ENCODE assay signal across 1 cellular context in the genomic region with DNA sequence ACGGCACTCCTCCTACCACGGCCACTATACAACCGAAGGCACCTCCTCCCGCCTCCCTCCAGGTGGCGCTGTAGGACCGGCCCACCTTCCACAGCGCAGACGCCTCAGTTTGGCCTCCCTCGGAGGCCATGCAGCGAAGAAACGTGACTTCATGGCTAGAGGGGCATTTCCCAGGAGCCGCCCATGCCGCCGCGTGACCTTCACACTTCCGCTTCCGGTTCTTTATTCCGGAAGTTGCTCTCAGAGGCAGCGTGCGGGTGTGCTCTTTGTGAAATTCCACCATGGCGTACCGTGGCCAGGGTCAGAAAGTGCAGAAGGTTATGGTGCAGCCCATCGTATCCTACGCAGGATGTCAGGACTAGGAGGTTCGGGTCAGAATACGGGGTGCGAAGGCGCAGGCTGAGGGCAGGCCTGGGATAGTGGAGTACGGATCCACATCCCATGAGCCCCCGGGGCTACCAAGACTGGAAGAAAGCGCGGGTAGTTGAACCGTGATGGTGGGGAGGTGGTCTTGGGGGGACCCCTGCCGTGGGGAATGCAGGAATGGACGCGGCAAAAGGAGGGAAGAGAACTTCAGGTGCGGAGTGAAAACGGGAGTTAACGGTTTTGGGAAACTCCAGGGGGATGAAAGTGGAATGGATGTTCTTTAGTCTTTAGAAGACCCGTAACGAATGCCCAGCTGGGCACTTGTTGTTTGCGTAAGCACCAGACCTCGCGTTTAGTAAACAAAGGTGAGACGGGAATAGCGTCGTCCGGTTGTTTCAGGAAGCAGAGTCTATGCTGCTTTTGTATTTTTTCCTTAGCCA.
A peak's percentile ranks its signal among the peaks of the same experiment; 100 is the strongest.
TF ChIP-seq lines count a peak whose summit lies in the region.

Gene SNRPE, plus strand, starts transcription at position 221 of the 806 bp plus-strand sequence. Its CDS starts 61 bp downstream, at position 282.

TF ChIP-seq in HepG2, 621 proteins besides CTCF, POLR2A, EP300 and RAD21 (continued from another document and continues in another):
- TF ChIP-seq ZBTB40 (IDR thresholded peaks at IDR 0.05), result peak; percentile 96
- peak; percentile 92 for TF ChIP-seq ZBTB40 (CRISPR knock-in tag; IDR thresholded peaks at IDR 0.05)
- peak; percentile 94 for TF ChIP-seq SRY (CRISPR knock-in tag; IDR thresholded peaks at IDR 0.05)
- TF ChIP-seq REXO4 (CRISPR knock-in tag; IDR thresholded peaks at IDR 0.05; ENCODE audit: borderline replicate concordance), result no peak
- TF ChIP-seq ZNF644 (CRISPR knock-in tag; IDR thresholded peaks at IDR 0.05; ENCODE audit: low read depth), result no peak
- no peak for TF ChIP-seq ZFAT (CRISPR knock-in tag; conservative IDR thresholded peaks at IDR 0.05)
- peak; percentile 61; the same call in 1 of the 2 replicates for TF ChIP-seq ZNF670 (CRISPR knock-in tag; IDR thresholded peaks at IDR 0.05; ENCODE audit: borderline replicate concordance)
- TF ChIP-seq SRSF1 (optimal IDR thresholded peaks at IDR 0.05; ENCODE audit: low read depth, low read length), result no peak
- TF ChIP-seq MXD1 (CRISPR knock-in tag; IDR thresholded peaks at IDR 0.05), result peak; percentile 92
- no peak for TF ChIP-seq ZNF546 (CRISPR knock-in tag; conservative IDR thresholded peaks at IDR 0.05)
- TF ChIP-seq, protein P1, sequence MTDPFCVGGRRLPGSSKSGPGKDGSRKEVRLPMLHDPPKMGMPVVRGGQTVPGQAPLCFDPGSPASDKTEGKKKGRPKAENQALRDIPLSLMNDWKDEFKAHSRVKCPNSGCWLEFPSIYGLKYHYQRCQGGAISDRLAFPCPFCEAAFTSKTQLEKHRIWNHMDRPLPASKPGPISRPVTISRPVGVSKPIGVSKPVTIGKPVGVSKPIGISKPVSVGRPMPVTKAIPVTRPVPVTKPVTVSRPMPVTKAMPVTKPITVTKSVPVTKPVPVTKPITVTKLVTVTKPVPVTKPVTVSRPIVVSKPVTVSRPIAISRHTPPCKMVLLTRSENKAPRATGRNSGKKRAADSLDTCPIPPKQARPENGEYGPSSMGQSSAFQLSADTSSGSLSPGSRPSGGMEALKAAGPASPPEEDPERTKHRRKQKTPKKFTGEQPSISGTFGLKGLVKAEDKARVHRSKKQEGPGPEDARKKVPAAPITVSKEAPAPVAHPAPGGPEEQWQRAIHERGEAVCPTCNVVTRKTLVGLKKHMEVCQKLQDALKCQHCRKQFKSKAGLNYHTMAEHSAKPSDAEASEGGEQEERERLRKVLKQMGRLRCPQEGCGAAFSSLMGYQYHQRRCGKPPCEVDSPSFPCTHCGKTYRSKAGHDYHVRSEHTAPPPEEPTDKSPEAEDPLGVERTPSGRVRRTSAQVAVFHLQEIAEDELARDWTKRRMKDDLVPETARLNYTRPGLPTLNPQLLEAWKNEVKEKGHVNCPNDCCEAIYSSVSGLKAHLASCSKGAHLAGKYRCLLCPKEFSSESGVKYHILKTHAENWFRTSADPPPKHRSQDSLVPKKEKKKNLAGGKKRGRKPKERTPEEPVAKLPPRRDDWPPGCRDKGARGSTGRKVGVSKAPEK (CRISPR knock-in tag; IDR thresholded peaks at IDR 0.05; ENCODE audit: borderline replicate concordance), result no peak
- TF ChIP-seq CENPT (CRISPR knock-in tag; IDR thresholded peaks at IDR 0.05; ENCODE audit: low read depth), result no peak
- 0 out of 2 replicates have a peak, but pooled peaks have one; percentile 53 for TF ChIP-seq KAT7 (CRISPR knock-in tag; IDR thresholded peaks at IDR 0.05; ENCODE audit: borderline replicate concordance)
- peak; percentile 68 for TF ChIP-seq SKI (IDR thresholded peaks at IDR 0.05; ENCODE audit: partially characterized antibody)
- TF ChIP-seq CCDC6 (CRISPR knock-in tag; IDR thresholded peaks at IDR 0.05), result peak; percentile 89; the same call in 1 of the 2 replicates
- TF ChIP-seq GATAD2A (CRISPR knock-in tag; IDR thresholded peaks at IDR 0.05), result peak; percentile 64
- peak; percentile 47 for TF ChIP-seq ATF5 (CRISPR knock-in tag; IDR thresholded peaks at IDR 0.05; ENCODE audit: low read depth)
- TF ChIP-seq ZNF543 (CRISPR knock-in tag; IDR thresholded peaks at IDR 0.05), result 0 out of 2 replicates have a peak, but pooled peaks have one; percentile 30
- no peak for TF ChIP-seq HNRNPH1 (optimal IDR thresholded peaks at IDR 0.05; ENCODE audit: low read depth, low read length)
- no peak for TF ChIP-seq PCBP2 (optimal IDR thresholded peaks at IDR 0.05; ENCODE audit: low read depth, low read length, poor library complexity, severe bottlenecking)
- peak; percentile 92 for TF ChIP-seq MYPOP (CRISPR knock-in tag; IDR thresholded peaks at IDR 0.05)
- TF ChIP-seq, protein P2, sequence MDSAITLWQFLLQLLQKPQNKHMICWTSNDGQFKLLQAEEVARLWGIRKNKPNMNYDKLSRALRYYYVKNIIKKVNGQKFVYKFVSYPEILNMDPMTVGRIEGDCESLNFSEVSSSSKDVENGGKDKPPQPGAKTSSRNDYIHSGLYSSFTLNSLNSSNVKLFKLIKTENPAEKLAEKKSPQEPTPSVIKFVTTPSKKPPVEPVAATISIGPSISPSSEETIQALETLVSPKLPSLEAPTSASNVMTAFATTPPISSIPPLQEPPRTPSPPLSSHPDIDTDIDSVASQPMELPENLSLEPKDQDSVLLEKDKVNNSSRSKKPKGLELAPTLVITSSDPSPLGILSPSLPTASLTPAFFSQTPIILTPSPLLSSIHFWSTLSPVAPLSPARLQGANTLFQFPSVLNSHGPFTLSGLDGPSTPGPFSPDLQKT (CRISPR knock-in tag; IDR thresholded peaks at IDR 0.05; ENCODE audit: borderline replicate concordance), result peak; percentile 81; the same call in 1 of the 2 replicates
- peak; percentile 99 for TF ChIP-seq YEATS2 (CRISPR knock-in tag; IDR thresholded peaks at IDR 0.05; ENCODE audit: borderline replicate concordance)
- no peak for TF ChIP-seq ZNF552 (CRISPR knock-in tag; IDR thresholded peaks at IDR 0.05; ENCODE audit: borderline replicate concordance)
- TF ChIP-seq MXD3 (CRISPR knock-in tag; IDR thresholded peaks at IDR 0.05), result peak; percentile 55
- TF ChIP-seq FIP1L1 (IDR thresholded peaks at IDR 0.05; ENCODE audit: borderline replicate concordance, insufficient read depth, low read depth, low read length), result no peak
- no peak for TF ChIP-seq ZNF251 (CRISPR knock-in tag; IDR thresholded peaks at IDR 0.05)
- TF ChIP-seq NPAS2 (CRISPR knock-in tag; IDR thresholded peaks at IDR 0.05; ENCODE audit: borderline replicate concordance), result no peak
- peak; percentile 93 for TF ChIP-seq NRL (CRISPR knock-in tag; IDR thresholded peaks at IDR 0.05; ENCODE audit: borderline replicate concordance)
- 0 out of 2 replicates have a peak, but pooled peaks have one; percentile 59 for TF ChIP-seq ZNF142 (CRISPR knock-in tag; IDR thresholded peaks at IDR 0.05)
